ENCODE assay signal across 20 cellular contexts in genomic region chr1:20875198-20875973, GRCh38.
A peak's percentile ranks its signal among the peaks of the same experiment; 100 is the strongest.
DNase-seq lines count a peak whose midpoint lies in the region; ATAC-seq, FAIRE-seq and TF ChIP-seq lines count a peak whose summit lies in the region.
"Had no signal": no experiment of that assay in that cellular context is flagged by ENCODE, and none has a peak within 500 bp of the region (broad histone marks: within the 10 kb centered on the region; RNA-seq: fewer than 3 reads in every experiment).

No MANE protein-coding gene starts in this region.

- intact Hi-C loops in K562 (cut with micrococcal nuclease) (no loop called here), mucosa of descending colon (cut with DNase I, micrococcal nuclease) (no loop called here)

- no peak overlapping the region for H3K4me2 ChIP-seq in K562 (ENCODE audit: insufficient read depth, low read length)
- H3K4me2 ChIP-seq: GM23338 had no signal

- H3K9me3 ChIP-seq in K562 (replicated peaks; ENCODE audit: control insufficient read depth, insufficient read depth, low read depth, low read length) (no peaks in the 10 kb centered on the region), mucosa of descending colon (no peaks in the 10 kb centered on the region)

- 67% methylated on average over 4 of the region's 4 CpGs for WGBS in K562 (ENCODE audit: insufficient coverage, low coverage, missing lambda C conversion rate)

- H3K27ac ChIP-seq in K562 (ENCODE audit: extremely low read depth, low read depth, low read length), result no peak overlapping the region
- H3K27ac ChIP-seq: C4-2B had no signal

- POLR2A ChIA-PET in K562 (lab: Yijun Ruan, JAX), result no interaction called here

- no peaks in the 10 kb centered on the region for H3K27me3 ChIP-seq in K562 (ENCODE audit: control insufficient read depth in 2 of 2, insufficient read depth in 2 of 2, low read length in 2 of 2)

- TF ChIP-seq RAD21 in K562 (CRISPR knock-in tag; conservative IDR thresholded peaks at IDR 0.05 in 1 of 2, IDR thresholded peaks at IDR 0.05 in 1 of 2), result no peak

- no peaks in the 10 kb centered on the region for H3K9me1 ChIP-seq in K562 (ENCODE audit: control insufficient read depth, insufficient read depth, low read length)

- DNase-seq in GM12892 (ENCODE audit: insufficient read length), result no peak
- no peak for DNase-seq in K562 (ENCODE audit: extremely low read depth in 1 of 4, low spot score in 3 of 4)
- DNase-seq in mucosa of descending colon, result peak in 2 of 3 donors; percentile 46 to 69
- DNase-seq in renal cortical epithelial cell (ENCODE audit: low read depth), result peak; percentile 43
- no peak for DNase-seq in H54 (ENCODE audit: insufficient read length, low spot score)
- DNase-seq in RKO (ENCODE audit: low spot score), result no peak
- DNase-seq: ACHN, DND-41, GDM1, NCI-H1105 treated with DMSO at 0.1 percent for 48 hours, NCI-H1694, NCI-H510A treated with DMSO at 0.1 percent for 48 hours, NCI-H774, OCI-M1, SHP77 had no signal

- H3K4me3 ChIP-seq in K562 (no peak overlapping the region), mucosa of descending colon (no peak overlapping the region)
- H3K4me3 ChIP-seq: GM23338, SK-N-MC had no signal

- ATAC-seq in K562 (no peak), mucosa of descending colon (peak; percentile 95), GM21526 (IDR thresholded peaks at IDR 0.05; ENCODE audit: low FRiP score, unreplicated experiment) (no peak)
- ATAC-seq: GM23338, HCT116 had no signal

- TF ChIP-seq CTCF in K562 (IDR thresholded peaks at IDR 0.05 in 2 of 3, conservative IDR thresholded peaks at IDR 0.05 in 1 of 3; ENCODE audit: insufficient read depth in 2 of 3, low read depth in 1 of 3, low read length in 3 of 3), result no peak
- TF ChIP-seq CTCF in mucosa of descending colon (IDR thresholded peaks at IDR 0.05), result no peak

- no peak for TF ChIP-seq EP300 in K562 (IDR thresholded peaks at IDR 0.05; ENCODE audit: low read length)

- H3K36me3 ChIP-seq in K562 (ENCODE audit: control insufficient read depth, insufficient read depth, low read length) (peaks cover 16% of the 10 kb centered on the region; the same call in 2 of the 3 replicates), mucosa of descending colon (ENCODE audit: low read depth) (no peaks in the 10 kb centered on the region)

- H4K20me1 ChIP-seq in K562 (replicated peaks; ENCODE audit: control insufficient read depth, insufficient read depth, low read length), result no peaks in the 10 kb centered on the region

- CTCF ChIA-PET in K562 (lab: Yijun Ruan, JAX; ENCODE audit: low intra/inter-chr PET ratio), result no interaction called here

- no peaks in the 10 kb centered on the region for H3K79me2 ChIP-seq in K562 (ENCODE audit: control insufficient read depth, insufficient read depth, low read length)

- in situ Hi-C loops in K562 (cut with MboI), result no loop called here

- H3K9ac ChIP-seq in K562 (ENCODE audit: insufficient read depth in 1 of 2, low read depth in 2 of 2, low read length in 2 of 2), result no peak overlapping the region

- TF ChIP-seq POLR2A in GM12892 (IDR thresholded peaks at IDR 0.05; ENCODE audit: low read depth, low read length), result no peak
- no peak for TF ChIP-seq POLR2A in K562 (conservative IDR thresholded peaks at IDR 0.05)
- no peak for TF ChIP-seq POLR2A in H54 (IDR thresholded peaks at IDR 0.05; ENCODE audit: low read depth, low read length)

- H3K4me1 ChIP-seq in K562 (replicated peaks in 1 of 2; ENCODE audit: control insufficient read depth in 2 of 2, insufficient read depth in 2 of 2, low read length in 2 of 2), result no peaks in the 10 kb centered on the region
- peaks cover 5% of the 10 kb centered on the region for H3K4me1 ChIP-seq in mucosa of descending colon (ENCODE audit: low read depth)

- no TSS peak for BruUV-seq in K562 (replicated peaks; lab: Mats Ljungman, UMichigan)

- peak; percentile 33 for FAIRE-seq in GM12892 (lab: Jason Lieb, UNC)
- FAIRE-seq in K562 (lab: Jason Lieb, UNC), result peak; percentile 44
- no peak for FAIRE-seq in H54 (lab: Jason Lieb, UNC)

- H2AFZ ChIP-seq in K562 (ENCODE audit: low read depth, low read length), result no peak overlapping the region
- H2AFZ ChIP-seq: GM23338 had no signal

TF ChIP-seq in K562, 482 proteins besides CTCF, POLR2A, EP300 and RAD21:
- TF ChIP-seq SMAD3 (CRISPR knock-in tag; conservative IDR thresholded peaks at IDR 0.05) (no peak), TFE3 (CRISPR knock-in tag; IDR thresholded peaks at IDR 0.05) (peak; percentile 55)
TF ChIP-seq in K562: peak in this region for 1.

Comparison
In these comparisons a context has a peak if more than half of its experiments do, and no peak if none do; other contexts are left out.
1. DNase-seq: peak in mucosa of descending colon (2 of 3) and renal cortical epithelial cell (single experiment); none in GM12892 (single experiment), K562 (0 of 4), H54 (single experiment) and RKO (single experiment).